In the genomic region with DNA sequence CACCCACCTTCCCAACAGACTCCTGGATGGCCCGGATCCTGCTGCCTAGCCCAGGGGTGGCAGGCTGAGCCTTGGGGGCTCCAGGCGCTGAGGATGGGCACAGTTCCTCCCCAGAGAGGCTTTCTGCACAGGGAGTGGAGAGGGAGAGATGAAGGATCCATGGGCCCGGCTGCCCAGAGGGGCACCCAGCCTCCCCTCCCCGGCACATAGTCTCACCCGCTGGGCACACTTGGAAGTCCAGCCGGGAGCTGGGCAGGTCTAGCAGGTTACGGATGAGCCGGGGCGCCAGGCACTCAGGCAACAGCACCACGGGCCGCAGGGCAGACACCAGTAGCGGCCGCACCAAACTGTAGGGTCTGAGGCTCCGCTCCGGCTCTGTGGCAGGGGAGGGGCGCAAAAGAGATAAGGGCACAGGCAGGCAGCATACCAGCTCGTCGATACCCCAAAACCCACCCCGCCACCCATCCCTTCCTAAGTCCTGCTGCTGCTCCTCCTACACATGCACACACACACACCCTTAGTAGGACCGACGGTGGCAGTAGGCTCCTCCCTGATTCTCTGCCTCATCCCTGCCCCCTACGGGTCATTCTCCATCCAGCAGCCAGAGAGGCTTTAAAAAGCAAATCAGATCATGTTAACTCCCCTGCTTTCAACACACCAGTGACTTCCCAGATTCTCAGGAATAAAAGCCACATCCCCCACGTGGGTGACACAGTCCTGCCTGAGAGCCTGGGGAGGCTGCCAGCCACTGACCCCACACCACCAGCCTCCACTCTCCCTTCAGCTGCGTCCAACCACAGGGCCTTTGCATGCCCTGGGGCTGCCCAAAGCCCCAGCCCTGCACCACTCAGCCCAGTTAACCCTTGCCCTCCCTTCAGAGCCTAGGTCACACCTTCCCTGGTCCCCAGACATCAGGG, we compare ENCODE assay signal across 1 cellular context.
TF ChIP-seq lines count a peak whose summit lies in the region.

No MANE protein-coding gene starts in this region.

TF ChIP-seq in GM12878, 131 proteins besides CTCF, POLR2A, EP300 and RAD21:
- TF ChIP-seq KLF5 (IDR thresholded peaks at IDR 0.05; ENCODE audit: partially characterized antibody), result no peak
- TF ChIP-seq DPF2 (IDR thresholded peaks at IDR 0.05), result peak; percentile 69
